In genomic region chr6:48151142-48151541, GRCh38 we compare ENCODE assay signal across 19 cellular contexts. TPM values are rescaled to one million over a fixed set of nuclear protein-coding genes. Genes with fewer than 3 reads are reported as not detected.
A peak's percentile ranks its signal among the peaks of the same experiment; 100 is the strongest.
DNase-seq lines count a peak whose midpoint lies in the region; ATAC-seq, FAIRE-seq and TF ChIP-seq lines count a peak whose summit lies in the region.
"Had no signal": no experiment of that assay in that cellular context is flagged by ENCODE, and none has a peak within 500 bp of the region (broad histone marks: within the 10 kb centered on the region; RNA-seq: fewer than 3 reads in every experiment).

No MANE protein-coding gene starts in this region.

- WGBS in mammary epithelial cell (ENCODE audit: low coverage, missing lambda C conversion rate), result 50% methylated on average over 2 of the region's 2 CpGs

- no peaks in the 10 kb centered on the region for H4K20me1 ChIP-seq in BLaER1
- H4K20me1 ChIP-seq in mammary epithelial cell (ENCODE audit: insufficient read depth, low read length), result no peaks in the 10 kb centered on the region
- no peaks in the 10 kb centered on the region for H4K20me1 ChIP-seq in keratinocyte (ENCODE audit: control insufficient read depth, extremely low read depth, insufficient read depth, low read length)

- peaks cover 26% of the 10 kb centered on the region for H3K4me1 ChIP-seq in BLaER1
- peaks cover 7% of the 10 kb centered on the region for H3K4me1 ChIP-seq in mammary epithelial cell (ENCODE audit: insufficient read depth, low read length)
- H3K4me1 ChIP-seq in keratinocyte (ENCODE audit: control insufficient read depth, extremely low read depth, insufficient read depth, low read length), result no peaks in the 10 kb centered on the region
- H3K4me1 ChIP-seq: stomach had no signal

- CTCF ChIA-PET in mammary epithelial cell (lab: Charles Lee; ENCODE audit: low non-redundant PET), result no interaction called here

- no peak overlapping the region for H3K27ac ChIP-seq in BLaER1
- peak overlapping the region; percentile 57 for H3K27ac ChIP-seq in mammary epithelial cell (ENCODE audit: insufficient read depth, low read depth, low read length)
- no peak overlapping the region for H3K27ac ChIP-seq in keratinocyte (ENCODE audit: control insufficient read depth, insufficient read depth, low read length)
- H3K27ac ChIP-seq: stomach had no signal

- H3K4me3 ChIP-seq in BLaER1, result no peak overlapping the region
- no peak overlapping the region for H3K4me3 ChIP-seq in MG63
- H3K4me3 ChIP-seq in mammary epithelial cell (replicated peaks in 1 of 3; ENCODE audit: insufficient read depth in 1 of 3, low read depth in 2 of 3, low read length in 3 of 3), result no peak overlapping the region
- no peak overlapping the region for H3K4me3 ChIP-seq in keratinocyte (ENCODE audit: control insufficient read depth in 2 of 3, extremely low read depth in 1 of 3, insufficient read depth in 2 of 3, low read depth in 1 of 3, low read length in 3 of 3)
- H3K4me3 ChIP-seq: stomach had no signal

- TF ChIP-seq CTCF in mammary epithelial cell (conservative IDR thresholded peaks at IDR 0.05 in 1 of 2, IDR thresholded peaks at IDR 0.05 in 1 of 2; ENCODE audit: extremely low read depth in 1 of 2, insufficient read depth in 1 of 2, low read depth in 1 of 2, low read length in 2 of 2) (no peak), keratinocyte (optimal IDR thresholded peaks at IDR 0.05 in 1 of 3, IDR thresholded peaks at IDR 0.05 in 1 of 3, conservative IDR thresholded peaks at IDR 0.05 in 1 of 3; ENCODE audit: extremely low read depth in 1 of 3, insufficient read depth in 2 of 3, low read length in 3 of 3) (no peak)

- FAIRE-seq in keratinocyte (lab: Jason Lieb, UNC), result peak; percentile 46

- in situ Hi-C loops in mammary epithelial cell (cut with MboI; ENCODE audit: low sequenced_read_pairs in 2 of 2), result no loop called here

- no TSS peak for BruUV-seq in mammary epithelial cell (replicated peaks; lab: Mats Ljungman, UMichigan)

- H3K4me2 ChIP-seq in BLaER1, result peak overlapping the region; percentile 36
- peak overlapping the region; percentile 18 for H3K4me2 ChIP-seq in mammary epithelial cell (ENCODE audit: insufficient read depth, low read depth, low read length)
- H3K4me2 ChIP-seq in keratinocyte (ENCODE audit: control insufficient read depth, extremely low read depth, insufficient read depth, low read depth, low read length), result no peak overlapping the region

- intact Hi-C loops in mammary epithelial cell (cut with micrococcal nuclease), result loop anchor here (1.0 kb wide), 1 partner anchor 40 kb away; no protein-coding TSS in a partner anchor

- dilution Hi-C loops in mammary epithelial cell (cut with HindIII; ENCODE audit: low sequenced_read_pairs) (no loop called here), keratinocyte (cut with MboI; ENCODE audit: extremely low pct_ligation_motif_present, low sequenced_read_pairs) (no loop called here)

- H3K9ac ChIP-seq in BLaER1 (no peak overlapping the region), mammary epithelial cell (ENCODE audit: insufficient read depth, low read length) (no peak overlapping the region), keratinocyte (ENCODE audit: control insufficient read depth, extremely low read depth, insufficient read depth, low read length) (no peak overlapping the region)

- H3K9me1 ChIP-seq in keratinocyte (ENCODE audit: control insufficient read depth, extremely low read depth, insufficient read depth, low read length), result no peaks in the 10 kb centered on the region

- H2AFZ ChIP-seq in mammary epithelial cell (ENCODE audit: low read depth, low read length) (peak overlapping the region; percentile 90), keratinocyte (ENCODE audit: control insufficient read depth, low read length) (no peak overlapping the region)

- H3K79me2 ChIP-seq in mammary epithelial cell (ENCODE audit: insufficient read depth, low read length) (no peaks in the 10 kb centered on the region), keratinocyte (ENCODE audit: control insufficient read depth, insufficient read depth, low read length) (no peaks in the 10 kb centered on the region)

- H3K9me3 ChIP-seq in BLaER1 (peaks cover 36% of the 10 kb centered on the region), MG63 (peaks cover 27% of the 10 kb centered on the region), mammary epithelial cell (replicated peaks; ENCODE audit: insufficient read depth, low read length) (peaks cover 7% of the 10 kb centered on the region), keratinocyte (ENCODE audit: control insufficient read depth, low read depth, low read length) (no peaks in the 10 kb centered on the region)

- DNase-seq in MG63 (peak; percentile 36), mammary epithelial cell (peak; percentile 93), keratinocyte (ENCODE audit: low read depth, low spot score) (no peak), HK-2 (ENCODE audit: unreplicated experiment) (no peak), UCSD-AML1 (lab: John Stamatoyannopoulos, UW; ENCODE audit: unreplicated experiment) (no peak), middle frontal gyrus (ENCODE audit: extremely low spot score, low spot score) (no peak)
- DNase-seq: activated CD4-positive, alpha-beta T cell treated with anti-CD3 and anti-CD28 coated beads, Interleukin-2, amount 50 U/mL, for 1 hour; activated T-cell treated with anti-CD3 and anti-CD28 coated beads, Interleukin-2, amount 50 U/mL, for 1 hour; CD4-positive, CD25-positive, alpha-beta regulatory T cell; DND-41; effector memory CD8-positive, alpha-beta T cell; Karpas-422; NCI-H1436; NCI-H2227 treated with DMSO at 0.1 percent for 48 hours; nephron progenitor cell; stimulated activated CD4-positive, alpha-beta T cell treated with anti-CD3 and anti-CD28 coated beads, Interleukin-15, amount 100 ng/mL, for 24 hours; stomach had no signal

- no peaks in the 10 kb centered on the region for H3K36me3 ChIP-seq in BLaER1
- no peaks in the 10 kb centered on the region for H3K36me3 ChIP-seq in MG63
- H3K36me3 ChIP-seq in mammary epithelial cell (ENCODE audit: insufficient read depth, low read length), result no peaks in the 10 kb centered on the region
- H3K36me3 ChIP-seq in keratinocyte (ENCODE audit: control insufficient read depth in 2 of 2, extremely low read depth in 1 of 2, insufficient read depth in 2 of 2, low read length in 2 of 2), result no peaks in the 10 kb centered on the region
- H3K36me3 ChIP-seq: stomach had no signal

- H3K27me3 ChIP-seq in BLaER1 (no peaks in the 10 kb centered on the region), MG63 (no peaks in the 10 kb centered on the region), mammary epithelial cell (ENCODE audit: insufficient read depth, low read length) (no peaks in the 10 kb centered on the region), keratinocyte (ENCODE audit: control insufficient read depth, extremely low read depth, insufficient read depth, low read length) (no peaks in the 10 kb centered on the region)
- H3K27me3 ChIP-seq: stomach had no signal

- no peak for ATAC-seq in HG03025 (IDR thresholded peaks at IDR 0.05; ENCODE audit: low FRiP score, unreplicated experiment)
- ATAC-seq: effector memory CD8-positive, alpha-beta T cell had no signal

RNA-seq across cellular contexts. Expression of gene PTCHD4, which starts 40.1 kb away (rescaled TPM):
- total RNA-seq in MG63 (2014; rRNA removed; shearing (Covaris generic); ENCODE audit: low replicate concordance), result not detected in 2 replicates
- 1 to 10 TPM; 1.2 to 1.3 TPM for total RNA-seq in mammary epithelial cell
- polyA plus RNA-seq in mammary epithelial cell (0.87 TPM), keratinocyte (0.39 to 0.93 TPM (median 0.41 TPM) in 3 replicates)
- polyA minus RNA-seq in mammary epithelial cell (not detected), keratinocyte (0.80 to 1.1 TPM (median 0.98 TPM) in 3 replicates)
- polyA plus RNA-seq in keratinocyte (2011; ENCODE audit: low read depth), result 0.67 TPM
- polyA plus RNA-seq in keratinocyte (2011; cell fraction: cytosol; rRNA removed), result 0.43 and 0.69 TPM in 2 replicates
- 0.65 and 0.88 TPM in 2 replicates for polyA plus RNA-seq in keratinocyte (2011; cell fraction: nucleus; rRNA removed)
- 0.31 and 0.89 TPM in 2 replicates for polyA plus RNA-seq in keratinocyte (2012; ENCODE audit: low replicate concordance)
- polyA minus RNA-seq in keratinocyte (2011; cell fraction: cytosol; rRNA and poly(A)+ RNA removed), result not detected
- polyA minus RNA-seq in keratinocyte (2011; cell fraction: nucleus; rRNA and poly(A)+ RNA removed), result 1.1 and 2.4 TPM in 2 replicates
- total RNA-seq: CD4-positive, CD25-positive, alpha-beta regulatory T cell had no signal
- polyA plus RNA-seq: CD4-positive, CD25-positive, alpha-beta regulatory T cell had no signal

Comparison
In these comparisons a context has a peak if more than half of its experiments do, and no peak if none do; other contexts are left out.
1. DNase-seq: peak in MG63 (single experiment) and mammary epithelial cell (single experiment); none in keratinocyte (single experiment), HK-2 (single experiment), UCSD-AML1 (single experiment) and middle frontal gyrus (single experiment).